ENCODE assay signal across 15 cellular contexts in the genomic region with DNA sequence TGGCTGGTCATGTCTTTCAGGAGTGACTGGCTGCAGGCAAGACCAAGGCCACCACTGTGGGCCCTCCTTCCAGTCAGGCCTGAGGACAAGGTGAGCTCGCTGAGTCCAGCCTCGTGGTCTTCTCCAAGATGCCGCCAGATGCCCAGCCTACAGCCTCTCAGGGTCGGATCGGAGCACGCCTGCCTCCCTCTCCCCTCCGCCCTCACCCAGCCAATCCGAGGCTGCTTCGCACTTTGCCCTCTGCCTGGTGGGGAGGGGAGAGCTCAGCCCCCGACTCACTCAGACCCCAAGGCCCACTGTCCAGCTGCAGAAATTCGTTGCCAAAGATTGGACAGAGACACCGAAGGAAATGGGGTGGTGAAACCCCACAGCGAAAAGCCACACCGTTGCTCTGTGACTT. TPM values are rescaled to one million over a fixed set of nuclear protein-coding genes. Genes with fewer than 3 reads are reported as not detected.
DNase-seq lines count a peak whose midpoint lies in the region; ATAC-seq, FAIRE-seq and TF ChIP-seq lines count a peak whose summit lies in the region.
"Had no signal": no experiment of that assay in that cellular context is flagged by ENCODE, and none has a peak within 500 bp of the region (broad histone marks: within the 10 kb centered on the region; RNA-seq: fewer than 3 reads in every experiment).

No MANE protein-coding gene starts in this region.

- H3K27ac ChIP-seq in IMR-90 (ENCODE audit: insufficient read depth, low read length) (no peak overlapping the region), kidney (ENCODE audit: low read depth in 2 of 2, low read length in 2 of 2) (no peak overlapping the region), sigmoid colon (peak overlapping the region in 2 of 4 donors; percentile 71 to 86), upper lobe of right lung (no peak overlapping the region)
- H3K27ac ChIP-seq: BLaER1 had no signal

- no peak overlapping the region for H2BK20ac ChIP-seq in IMR-90 (ENCODE audit: low read depth, low read length)

- no TSS peak for BruUV-seq in IMR-90 (replicated peaks; lab: Mats Ljungman, UMichigan)

- peak overlapping the region; percentile 65 for H2AK9ac ChIP-seq in IMR-90 (replicated peaks; ENCODE audit: low read depth, low read length, poor library complexity)

- no peak overlapping the region for H3K4me3 ChIP-seq in IMR-90 (ENCODE audit: insufficient read depth, low read depth, low read length)
- no peak overlapping the region for H3K4me3 ChIP-seq in kidney (ENCODE audit: low read length in 2 of 2)
- no peak overlapping the region for H3K4me3 ChIP-seq in sigmoid colon
- H3K4me3 ChIP-seq in upper lobe of right lung, result no peak overlapping the region
- no peak overlapping the region for H3K4me3 ChIP-seq in mucosa of descending colon
- H3K4me3 ChIP-seq: BLaER1 had no signal

- DNase-seq in IMR-90, result no peak
- peak; percentile 63 for DNase-seq in kidney
- DNase-seq in sigmoid colon, result peak; percentile 56
- DNase-seq in upper lobe of right lung, result peak; percentile 45
- DNase-seq in retina, result no peak
- no peak for DNase-seq in mucosa of descending colon
- DNase-seq in D721Med (ENCODE audit: insufficient read length, low spot score), result no peak
- DNase-seq: 8988T, AML-193, Caco-2, DMS53, GF-D8, H9 had no signal

- H3K9me3 ChIP-seq in IMR-90 (ENCODE audit: control insufficient read depth, insufficient read depth, low read length) (no peaks in the 10 kb centered on the region), kidney (ENCODE audit: control insufficient read depth in 1 of 2, low read length in 2 of 2) (no peaks in the 10 kb centered on the region), sigmoid colon (no peaks in the 10 kb centered on the region), upper lobe of right lung (no peaks in the 10 kb centered on the region), mucosa of descending colon (no peaks in the 10 kb centered on the region)
- H3K9me3 ChIP-seq: BLaER1, Caco-2 had no signal

- H3K27me3 ChIP-seq in IMR-90 (ENCODE audit: control insufficient read depth, insufficient read depth, low read length), result no peaks in the 10 kb centered on the region
- H3K27me3 ChIP-seq in sigmoid colon, result no peaks in the 10 kb centered on the region
- H3K27me3 ChIP-seq in upper lobe of right lung, result no peaks in the 10 kb centered on the region
- H3K27me3 ChIP-seq: BLaER1 had no signal

- H3K9me1 ChIP-seq in IMR-90 (ENCODE audit: insufficient read depth, low read length), result peaks cover 18% of the 10 kb centered on the region

- in situ Hi-C loops in IMR-90 (cut with MboI; ENCODE audit: low sequenced_read_pairs), result no loop called here

- no peak overlapping the region for H2AFZ ChIP-seq in IMR-90 (replicated peaks; ENCODE audit: low read length, poor library complexity)

- H4K91ac ChIP-seq in IMR-90 (ENCODE audit: insufficient read depth, low read depth, low read length), result no peak overlapping the region

- CTCF ChIA-PET in IMR-90 (lab: Yijun Ruan, JAX), result no interaction called here

- dilution Hi-C loops in IMR-90 (cut with HindIII; ENCODE audit: low sequenced_read_pairs, unreplicated experiment), result no loop called here

- no peak overlapping the region for H3K18ac ChIP-seq in IMR-90 (ENCODE audit: low read depth, low read length)

- H3K9ac ChIP-seq in IMR-90 (ENCODE audit: low read depth, low read length) (no peak overlapping the region), kidney (ENCODE audit: low read length in 2 of 2) (no peak overlapping the region)
- H3K9ac ChIP-seq: BLaER1 had no signal

- no peak for TF ChIP-seq EP300 in sigmoid colon (IDR thresholded peaks at IDR 0.05)

- TF ChIP-seq POLR2A in IMR-90 (IDR thresholded peaks at IDR 0.05; ENCODE audit: low read depth, low read length), result no peak
- TF ChIP-seq POLR2A in sigmoid colon (IDR thresholded peaks at IDR 0.05), result no peak

- no peak overlapping the region for H3K23ac ChIP-seq in IMR-90 (ENCODE audit: low read depth, low read length)

- H3K4ac ChIP-seq in IMR-90 (ENCODE audit: low read depth, low read length), result no peak overlapping the region

- no peaks in the 10 kb centered on the region; the same call in 1 of the 2 replicates for H4K20me1 ChIP-seq in IMR-90 (ENCODE audit: insufficient read depth, low read length)
- H4K20me1 ChIP-seq: BLaER1 had no signal

- FAIRE-seq in kidney (lab: Jason Lieb, UNC) (no peak), D721Med (lab: Jason Lieb, UNC) (no peak)

- 0 out of 2 replicates have a peak overlapping the region, but pooled peaks have one; percentile 23 for H2AK5ac ChIP-seq in IMR-90 (ENCODE audit: low read depth, low read length)

- no peak overlapping the region for H2BK5ac ChIP-seq in IMR-90 (ENCODE audit: low read depth, low read length, poor library complexity, severe bottlenecking)

- H4K5ac ChIP-seq in IMR-90 (ENCODE audit: low read depth, low read length), result no peak overlapping the region

- peaks cover 0 to 11% of the 10 kb centered on the region in 2 experiments; a peak in 3 of 4 replicates for H3K79me1 ChIP-seq in IMR-90 (ENCODE audit: low read depth in 1 of 2, low read length in 2 of 2)

- peaks cover 12% of the 10 kb centered on the region; the same call in 1 of the 2 replicates for H3K4me1 ChIP-seq in IMR-90 (ENCODE audit: control insufficient read depth, insufficient read depth, low read length)
- H3K4me1 ChIP-seq in kidney (ENCODE audit: control insufficient read depth in 1 of 2, insufficient read depth in 1 of 2, low read depth in 1 of 2, low read length in 2 of 2), result peaks cover 3 to 9% of the 10 kb centered on the region in 2 donors
- peaks cover 0 to 36% (median 30%) of the 10 kb centered on the region in 4 donors for H3K4me1 ChIP-seq in sigmoid colon
- H3K4me1 ChIP-seq in upper lobe of right lung, result peaks cover 27% of the 10 kb centered on the region
- no peaks in the 10 kb centered on the region for H3K4me1 ChIP-seq in mucosa of descending colon (ENCODE audit: low read depth)
- H3K4me1 ChIP-seq: Caco-2 had no signal

- no peak overlapping the region; the same call in 1 of the 2 replicates for H2BK120ac ChIP-seq in IMR-90 (ENCODE audit: low read depth, low read length)

- no peak overlapping the region for H4K8ac ChIP-seq in IMR-90 (ENCODE audit: low read depth in 2 of 2, low read length in 2 of 2)

- POLR2A ChIA-PET in IMR-90 (lab: Charles Lee; ENCODE audit: unreplicated experiment), result no interaction called here

- H3K4me2 ChIP-seq in IMR-90 (ENCODE audit: low read depth, low read length), result no peak overlapping the region

- H3K36me3 ChIP-seq in IMR-90 (ENCODE audit: control insufficient read depth, insufficient read depth, low read length) (peaks cover 27% of the 10 kb centered on the region), kidney (ENCODE audit: control insufficient read depth in 1 of 2, insufficient read depth in 2 of 2, low read length in 2 of 2) (no peaks in the 10 kb centered on the region), sigmoid colon (peaks cover 0 to 13% (median 0%) of the 10 kb centered on the region in 4 donors), upper lobe of right lung (peaks cover 46% of the 10 kb centered on the region), mucosa of descending colon (ENCODE audit: low read depth) (no peaks in the 10 kb centered on the region)
- H3K36me3 ChIP-seq: BLaER1 had no signal

- intact Hi-C loops in IMR-90 (cut with micrococcal nuclease) (no loop called here), kidney (cut with DNase I) (no loop called here), sigmoid colon (cut with DNase I) (loop anchor here (5.0 kb wide), 1 partner anchor 40 kb away; no protein-coding TSS in a partner anchor), upper lobe of right lung (cut with DNase I) (no loop called here), mucosa of descending colon (cut with DNase I, micrococcal nuclease) (no loop called here)

- TF ChIP-seq RAD21 in IMR-90 (IDR thresholded peaks at IDR 0.05; ENCODE audit: low read length), result no peak

- TF ChIP-seq CTCF in IMR-90 (conservative IDR thresholded peaks at IDR 0.05; ENCODE audit: low read depth, low read length) (no peak), kidney (IDR thresholded peaks at IDR 0.05; ENCODE audit: borderline replicate concordance, extremely low read depth, insufficient read depth) (no peak), sigmoid colon (IDR thresholded peaks at IDR 0.05) (no peak), upper lobe of right lung (IDR thresholded peaks at IDR 0.05) (no peak), mucosa of descending colon (IDR thresholded peaks at IDR 0.05) (no peak), D721Med (IDR thresholded peaks at IDR 0.05; ENCODE audit: insufficient read depth, missing control alignments) (no peak)

- WGBS in IMR-90 (ENCODE audit: extremely low coverage in 2 of 2, insufficient read length in 1 of 2), 2 experiments, result 89% methylated on average over 4 of the region's 14 CpGs; no CpG with 5 or more reads in 1 of the 2 experiments
- 86 to 89% methylated on average over 14 of the region's 14 CpGs for WGBS in sigmoid colon, 2 donors

- 0 out of 2 replicates have a peak overlapping the region, but pooled peaks have one; percentile 39 for H3K14ac ChIP-seq in IMR-90 (replicated peaks; ENCODE audit: low read depth, low read length)

- ATAC-seq in IMR-90 (ENCODE audit: low read depth) (no peak), upper lobe of right lung (no peak), mucosa of descending colon (no peak)

- no peak overlapping the region for H3K56ac ChIP-seq in IMR-90 (ENCODE audit: extremely low read depth, insufficient read depth, low read length)

- H2BK15ac ChIP-seq in IMR-90 (ENCODE audit: low read depth, low read length), result no peak overlapping the region

TF ChIP-seq in IMR-90, 13 proteins besides CTCF, POLR2A, EP300 and RAD21:
- TF ChIP-seq FOS (IDR thresholded peaks at IDR 0.05; ENCODE audit: low read depth, low read length), result no peak
- no peak for TF ChIP-seq BHLHE40 (IDR thresholded peaks at IDR 0.05; ENCODE audit: low read depth, low read length)
- TF ChIP-seq MXI1 (IDR thresholded peaks at IDR 0.05; ENCODE audit: borderline replicate concordance, low read depth, low read length), result no peak

RNA-seq across cellular contexts. Expression of gene ATOH8, which starts 33.1 kb away (rescaled TPM):
- total RNA-seq in IMR-90 (2012; rRNA removed) (7.8 and 7.9 TPM in 2 replicates), kidney (11.2 TPM), sigmoid colon (10 to 100 TPM; 12.4 to 20.6 (median 18.1) TPM), upper lobe of right lung (93.6 TPM), mucosa of descending colon (1 to 10 TPM; 1.9 to 8.7 (median 2.8) TPM)
- polyA plus RNA-seq in IMR-90 (2012; rRNA removed) (9.0 and 11.2 TPM in 2 replicates), kidney (ENCODE audit: insufficient read depth, low read depth, low replicate concordance) (18.6 TPM), sigmoid colon (1 to 10 TPM; 1.6 to 9.4 (median 6.6) TPM)
- polyA plus RNA-seq in IMR-90 (2012; cell fraction: cytosol; rRNA removed), result 6.2 and 7.6 TPM in 2 replicates
- polyA plus RNA-seq in IMR-90 (2012; cell fraction: nucleus; rRNA removed; ENCODE audit: low replicate concordance), result 5.0 and 13.0 TPM in 2 replicates
- total RNA-seq: Caco-2; CD8-positive, alpha-beta memory T cell had no signal
- polyA plus RNA-seq: CD8-positive, alpha-beta memory T cell had no signal

Comparison
In these comparisons a context has a peak if more than half of its experiments do, and no peak if none do; other contexts are left out.
1. DNase-seq: peak in kidney (single experiment), sigmoid colon (single experiment) and upper lobe of right lung (single experiment); none in IMR-90 (single experiment), retina (single experiment), mucosa of descending colon (0 of 3) and D721Med (single experiment).